In the genomic region with DNA sequence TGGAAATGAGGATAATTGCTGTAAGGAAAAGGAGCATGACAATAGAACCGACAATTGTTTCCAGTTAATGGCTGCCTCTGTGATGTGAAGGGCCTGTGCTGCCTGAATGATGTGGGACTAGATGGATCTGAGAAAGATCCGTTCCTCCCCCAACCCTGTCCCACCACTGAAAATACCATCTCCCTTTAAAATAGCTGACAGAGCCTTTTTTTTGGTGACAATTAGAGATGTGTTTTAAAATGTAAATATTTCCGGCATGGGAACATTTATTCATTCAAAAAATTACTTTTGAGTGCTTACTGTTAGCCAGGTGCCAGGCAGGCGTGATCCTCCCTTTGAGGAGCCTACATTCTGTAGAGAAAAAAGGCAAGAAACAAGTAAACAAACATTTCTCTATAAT, we compare ENCODE assay signal across 15 cellular contexts.
A peak's percentile ranks its signal among the peaks of the same experiment; 100 is the strongest.
DNase-seq lines count a peak whose midpoint lies in the region; ATAC-seq and TF ChIP-seq lines count a peak whose summit lies in the region.
"Had no signal": no experiment of that assay in that cellular context is flagged by ENCODE, and none has a peak within 500 bp of the region (broad histone marks: within the 10 kb centered on the region; RNA-seq: fewer than 3 reads in every experiment).

No MANE protein-coding gene starts in this region.

- no peak overlapping the region for H2BK5ac ChIP-seq in IMR-90 (ENCODE audit: low read depth, low read length, poor library complexity, severe bottlenecking)

- no peak for TF ChIP-seq RAD21 in IMR-90 (IDR thresholded peaks at IDR 0.05; ENCODE audit: low read length)

- no peak for ATAC-seq in IMR-90 (ENCODE audit: low read depth)
- no peak for ATAC-seq in T-cell (replicated peaks in 1 of 4)
- no peak for ATAC-seq in naive thymus-derived CD8-positive, alpha-beta T cell
- ATAC-seq: HCT116 had no signal

- no peak overlapping the region for H3K23ac ChIP-seq in IMR-90 (ENCODE audit: low read depth, low read length)

- CTCF ChIA-PET in IMR-90 (lab: Yijun Ruan, JAX) = no interaction called here
- CTCF ChIA-PET in T-cell (lab: Charles Lee) = no interaction called here
- CTCF ChIA-PET in RWPE1 (lab: Yijun Ruan, JAX) = no interaction called here

- H3K9me3 Mint-ChIP-seq in T-helper 2 cell treated with Interferon-gamma antibody and Interleukin-4, amounts not matched to agents 5 μg/mL and 100 μg/mL, for 36 hours = no peaks in the 10 kb centered on the region
- no peaks in the 10 kb centered on the region for H3K9me3 Mint-ChIP-seq in T-cell
- no peaks in the 10 kb centered on the region for H3K9me3 Mint-ChIP-seq in naive thymus-derived CD8-positive, alpha-beta T cell

- H2BK15ac ChIP-seq in IMR-90 (ENCODE audit: low read depth, low read length) = peak overlapping the region; percentile 39; the same call in 1 of the 3 replicates

- 0 out of 2 replicates have a peak overlapping the region, but pooled peaks have one; percentile 25 for H3K18ac ChIP-seq in IMR-90 (ENCODE audit: low read depth, low read length)

- no peak overlapping the region for H2BK20ac ChIP-seq in IMR-90 (ENCODE audit: low read depth, low read length)

- H3K27ac Mint-ChIP-seq in T-helper 2 cell treated with Interferon-gamma antibody and Interleukin-4, amounts not matched to agents 5 μg/mL and 100 μg/mL, for 36 hours = peak overlapping the region; percentile 74
- H3K27ac Mint-ChIP-seq in T-cell = peak overlapping the region; percentile 11 to 40
- H3K27ac Mint-ChIP-seq in naive thymus-derived CD8-positive, alpha-beta T cell = peak overlapping the region in 6 of 10 donors; percentile 5 to 77 (median 12)

- H3K9me3 ChIP-seq in IMR-90 (ENCODE audit: control insufficient read depth, insufficient read depth, low read length) = no peaks in the 10 kb centered on the region

- H4K91ac ChIP-seq in IMR-90 (ENCODE audit: insufficient read depth, low read depth, low read length) = 0 out of 2 replicates have a peak overlapping the region, but pooled peaks have one; percentile 21

- H2AK5ac ChIP-seq in IMR-90 (ENCODE audit: low read depth, low read length) = peak overlapping the region; percentile 42

- H4K5ac ChIP-seq in IMR-90 (ENCODE audit: low read depth, low read length) = no peak overlapping the region; the same call in 1 of the 2 replicates

- dilution Hi-C loops in IMR-90 (cut with HindIII; ENCODE audit: low sequenced_read_pairs, unreplicated experiment) = no loop called here

- H2AFZ ChIP-seq in IMR-90 (replicated peaks; ENCODE audit: low read length, poor library complexity) = no peak overlapping the region
- H2AFZ ChIP-seq: GM23248 had no signal

- H3K27me3 ChIP-seq in IMR-90 (ENCODE audit: control insufficient read depth, insufficient read depth, low read length) = no peaks in the 10 kb centered on the region

- intact Hi-C loops in IMR-90 (cut with micrococcal nuclease) = no loop called here

- no peak for DNase-seq in T-helper 2 cell treated with Interferon-gamma antibody and Interleukin-4, amounts not matched to agents 5 μg/mL and 100 μg/mL, for 36 hours (ENCODE audit: low spot score)
- DNase-seq in T-helper 2 cell = no peak
- no peak for DNase-seq in IMR-90
- no peak for DNase-seq in T-cell
- DNase-seq in naive thymus-derived CD8-positive, alpha-beta T cell = no peak
- DNase-seq in stimulated activated CD4-positive, alpha-beta T cell treated with anti-CD3 and anti-CD28 coated beads, Interleukin-2, amount 100 ng/mL, for 48 hours = no peak
- DNase-seq in kidney glomerular epithelial cell (lab: John Stamatoyannopoulos, UW) = no peak
- no peak for DNase-seq in RWPE1 (ENCODE audit: low spot score)
- DNase-seq: GM23248, NCI-H1092 treated with DMSO at 0.1 percent for 48 hours, NCI-H187 treated with DMSO at 0.1 percent for 48 hours, NCI-H2171, NCI-H510A had no signal

- H3K27ac ChIP-seq in IMR-90 (ENCODE audit: insufficient read depth, low read length) (no peak overlapping the region), RWPE1 (no peak overlapping the region)
- H3K27ac ChIP-seq: C4-2B had no signal

- peak overlapping the region; percentile 34 for H3K4me3 Mint-ChIP-seq in T-helper 2 cell treated with Interferon-gamma antibody and Interleukin-4, amounts not matched to agents 5 μg/mL and 100 μg/mL, for 36 hours
- H3K4me3 Mint-ChIP-seq in T-cell = peak overlapping the region in 1 of 3 donors; percentile 40
- H3K4me3 Mint-ChIP-seq in naive thymus-derived CD8-positive, alpha-beta T cell = peak overlapping the region in 6 of 10 donors; percentile 15 to 62 (median 34)

- H3K4me2 ChIP-seq in IMR-90 (ENCODE audit: low read depth, low read length) = no peak overlapping the region

- no peak overlapping the region for H3K4me3 ChIP-seq in IMR-90 (ENCODE audit: insufficient read depth, low read depth, low read length)
- H3K4me3 ChIP-seq: GM23248 had no signal

- POLR2A ChIA-PET in IMR-90 (lab: Charles Lee; ENCODE audit: unreplicated experiment) = no interaction called here
- POLR2A ChIA-PET in T-cell (lab: Charles Lee) = no interaction called here
- POLR2A ChIA-PET in naive thymus-derived CD8-positive, alpha-beta T cell (lab: Charles Lee) = no interaction called here
- POLR2A ChIA-PET in RWPE1 (lab: Yijun Ruan, JAX; ENCODE audit: low non-redundant PET) = no interaction called here

- 0 out of 2 replicates have a peak overlapping the region, but pooled peaks have one; percentile 55 for H3K4ac ChIP-seq in IMR-90 (ENCODE audit: low read depth, low read length)

- in situ Hi-C loops in IMR-90 (cut with MboI; ENCODE audit: low sequenced_read_pairs) = no loop called here

- no peak overlapping the region; the same call in 1 of the 2 replicates for H3K14ac ChIP-seq in IMR-90 (replicated peaks; ENCODE audit: low read depth, low read length)

- TF ChIP-seq CTCF in IMR-90 (conservative IDR thresholded peaks at IDR 0.05; ENCODE audit: low read depth, low read length) (no peak), RWPE1 (conservative IDR thresholded peaks at IDR 0.05; ENCODE audit: low read depth) (no peak)

- H3K36me3 Mint-ChIP-seq in T-helper 2 cell treated with Interferon-gamma antibody and Interleukin-4, amounts not matched to agents 5 μg/mL and 100 μg/mL, for 36 hours (ENCODE audit: low read depth) = peaks cover 77% of the 10 kb centered on the region
- H3K36me3 Mint-ChIP-seq in T-cell = peaks cover 21% of the 10 kb centered on the region
- H3K36me3 Mint-ChIP-seq in naive thymus-derived CD8-positive, alpha-beta T cell = peaks cover 12 to 76% (median 14%) of the 10 kb centered on the region in 3 donors

- WGBS in IMR-90 (ENCODE audit: extremely low coverage in 2 of 2, insufficient read length in 1 of 2), 2 experiments = no CpG with 5 or more reads among the region's 4 CpGs

- TF ChIP-seq POLR2A in IMR-90 (IDR thresholded peaks at IDR 0.05; ENCODE audit: low read depth, low read length) = no peak

- H3K36me3 ChIP-seq in IMR-90 (ENCODE audit: control insufficient read depth, insufficient read depth, low read length) = peaks cover 1% of the 10 kb centered on the region

- H3K79me1 ChIP-seq in IMR-90 (ENCODE audit: low read depth in 1 of 2, low read length in 2 of 2) = peaks cover 18 to 54% of the 10 kb centered on the region in 2 experiments

- H2BK120ac ChIP-seq in IMR-90 (ENCODE audit: low read depth, low read length) = 0 out of 2 replicates have a peak overlapping the region, but pooled peaks have one; percentile 11

- H4K8ac ChIP-seq in IMR-90 (ENCODE audit: low read depth in 2 of 2, low read length in 2 of 2) = peak overlapping the region in 1 of 2 experiments; percentile 24; a peak in 1 of 4 replicates

- H3K4me1 Mint-ChIP-seq in T-helper 2 cell treated with Interferon-gamma antibody and Interleukin-4, amounts not matched to agents 5 μg/mL and 100 μg/mL, for 36 hours (ENCODE audit: low read depth) = peaks cover 90% of the 10 kb centered on the region
- peaks cover 39 to 89% (median 78%) of the 10 kb centered on the region in 3 donors for H3K4me1 Mint-ChIP-seq in T-cell
- H3K4me1 Mint-ChIP-seq in naive thymus-derived CD8-positive, alpha-beta T cell = peaks cover 30 to 67% (median 63%) of the 10 kb centered on the region in 4 donors

- no peak overlapping the region for H3K56ac ChIP-seq in IMR-90 (ENCODE audit: extremely low read depth, insufficient read depth, low read length)

- H3K4me1 ChIP-seq in IMR-90 (ENCODE audit: control insufficient read depth, insufficient read depth, low read length) = peaks cover 23% of the 10 kb centered on the region

- no peak overlapping the region for H3K9ac ChIP-seq in IMR-90 (ENCODE audit: low read depth, low read length)
- H3K9ac ChIP-seq: GM23248 had no signal

- peaks cover 18% of the 10 kb centered on the region for H3K9me1 ChIP-seq in IMR-90 (ENCODE audit: insufficient read depth, low read length)

- BruUV-seq in IMR-90 (replicated peaks; lab: Mats Ljungman, UMichigan) = no TSS peak

- H3K27me3 Mint-ChIP-seq in T-helper 2 cell treated with Interferon-gamma antibody and Interleukin-4, amounts not matched to agents 5 μg/mL and 100 μg/mL, for 36 hours (ENCODE audit: low read depth) = no peaks in the 10 kb centered on the region
- H3K27me3 Mint-ChIP-seq in T-cell = no peaks in the 10 kb centered on the region
- H3K27me3 Mint-ChIP-seq in naive thymus-derived CD8-positive, alpha-beta T cell = no peaks in the 10 kb centered on the region

- no peak overlapping the region for H2AK9ac ChIP-seq in IMR-90 (replicated peaks; ENCODE audit: low read depth, low read length, poor library complexity)

- no peaks in the 10 kb centered on the region for H4K20me1 ChIP-seq in IMR-90 (ENCODE audit: insufficient read depth, low read length)

TF ChIP-seq in IMR-90, 13 proteins besides CTCF, POLR2A, EP300 and RAD21:
- TF ChIP-seq SMC3 (IDR thresholded peaks at IDR 0.05; ENCODE audit: low read depth, low read length) = no peak
- TF ChIP-seq USF2 (IDR thresholded peaks at IDR 0.05; ENCODE audit: low read depth, low read length) = no peak
- peak; percentile 80 for TF ChIP-seq MAFK (IDR thresholded peaks at IDR 0.05; ENCODE audit: low read depth, low read length)
- TF ChIP-seq CEBPB (IDR thresholded peaks at IDR 0.05; ENCODE audit: low read depth, low read length) = no peak
- no peak for TF ChIP-seq MXI1 (IDR thresholded peaks at IDR 0.05; ENCODE audit: borderline replicate concordance, low read depth, low read length)

Comparison
In these comparisons a context has a peak if more than half of its experiments do, and no peak if none do; other contexts are left out.
1. H3K27ac Mint-ChIP-seq: peak in every context shown above with its lines; median percentile 74 in T-helper 2 cell treated with Interferon-gamma antibody and Interleukin-4, amounts not matched to agents 5 μg/mL and 100 μg/mL, for 36 hours; 26 in T-cell; 12 in naive thymus-derived CD8-positive, alpha-beta T cell.